Comparison of ENCODE assay signal across 8 cellular contexts in genomic region chr11:86800956-86801264, GRCh38. TPM values are rescaled to one million over a fixed set of nuclear protein-coding genes. Genes with fewer than 3 reads are reported as not detected.
A peak's percentile ranks its signal among the peaks of the same experiment; 100 is the strongest.
DNase-seq lines count a peak whose midpoint lies in the region; ATAC-seq and TF ChIP-seq lines count a peak whose summit lies in the region.

No MANE protein-coding gene starts in this region.

- H3K4me1 Mint-ChIP-seq in progenitor cell of endocrine pancreas (ENCODE audit: low read depth) = peaks cover 35% of the 10 kb centered on the region

- peaks cover 11% of the 10 kb centered on the region for H3K27me3 Mint-ChIP-seq in progenitor cell of endocrine pancreas

- H3K36me3 ChIP-seq in SJSA1 = 0 out of 2 replicates have a peak, but pooled peaks cover 4% of the 10 kb centered on the region
- H3K36me3 ChIP-seq in Karpas-422 (ENCODE audit: insufficient read depth, low read length) = no peaks in the 10 kb centered on the region

- H3K4me2 ChIP-seq in Karpas-422 (ENCODE audit: low read depth, low read length, poor library complexity, severe bottlenecking) = no peak overlapping the region

- no peak for ATAC-seq in HG03095 (IDR thresholded peaks at IDR 0.05; ENCODE audit: unreplicated experiment)

- no peak overlapping the region for H3K9ac ChIP-seq in Karpas-422 (ENCODE audit: low read length)

- H3K9me3 Mint-ChIP-seq in progenitor cell of endocrine pancreas (ENCODE audit: low read depth) = no peaks in the 10 kb centered on the region

- H3K79me2 ChIP-seq in Karpas-422 (ENCODE audit: low read length) = no peaks in the 10 kb centered on the region

- peak overlapping the region; percentile 92; the same call in 1 of the 2 replicates for H3K27ac ChIP-seq in SJSA1
- no peak overlapping the region for H3K27ac ChIP-seq in Karpas-422 (ENCODE audit: low read length)

- H2AFZ ChIP-seq in Karpas-422 (ENCODE audit: low read length) = no peak overlapping the region

- H3K9me2 ChIP-seq in Karpas-422 (replicated peaks; ENCODE audit: insufficient read depth, low read length) = no peaks in the 10 kb centered on the region

- H3K4me1 ChIP-seq in SJSA1 (replicated peaks) (peaks cover 50% of the 10 kb centered on the region), Karpas-422 (ENCODE audit: low read length) (no peaks in the 10 kb centered on the region)

- H3K9me3 ChIP-seq in SJSA1 (replicated peaks) (no peaks in the 10 kb centered on the region), Karpas-422 (ENCODE audit: low read length) (no peaks in the 10 kb centered on the region)

- DNase-seq in ELR (ENCODE audit: low read depth) (peak; percentile 24), SJSA1 (ENCODE audit: low read depth in 1 of 2, low spot score in 2 of 2) (peak in 1 of 2 experiments; percentile 18), fibroblast of the aortic adventitia (ENCODE audit: low read depth) (no peak), progenitor cell of endocrine pancreas (ENCODE audit: low spot score, unreplicated experiment) (no peak), globus pallidus (ENCODE audit: low spot score) (no peak), Karpas-422 (no peak), NCI-H1105 (lab: John Stamatoyannopoulos, UW) (no peak)

- TF ChIP-seq CTCF in fibroblast of the aortic adventitia (IDR thresholded peaks at IDR 0.05; ENCODE audit: insufficient read depth, low read length) (no peak), progenitor cell of endocrine pancreas (IDR thresholded peaks at IDR 0.05; ENCODE audit: unreplicated experiment) (no peak)

- H3K36me3 Mint-ChIP-seq in progenitor cell of endocrine pancreas (ENCODE audit: insufficient read depth) = no peaks in the 10 kb centered on the region

- H3K4me3 ChIP-seq in SJSA1 (peak overlapping the region; percentile 81), fibroblast of the aortic adventitia (ENCODE audit: low read depth, low read length) (peak overlapping the region; percentile 92), Karpas-422 (ENCODE audit: low read length) (no peak overlapping the region)

- peak overlapping the region; percentile 84 for H3K4me3 Mint-ChIP-seq in progenitor cell of endocrine pancreas (ENCODE audit: low read depth)

- no peaks in the 10 kb centered on the region for H3K27me3 ChIP-seq in SJSA1 (replicated peaks)
- no peaks in the 10 kb centered on the region for H3K27me3 ChIP-seq in Karpas-422 (ENCODE audit: low read length)

- H4K20me1 ChIP-seq in Karpas-422 (ENCODE audit: insufficient read depth, low read depth, low read length) = 0 out of 2 replicates have a peak, but pooled peaks cover 3% of the 10 kb centered on the region

- peak overlapping the region; percentile 90 for H3K27ac Mint-ChIP-seq in progenitor cell of endocrine pancreas

RNA-seq across cellular contexts. Expression of gene PRSS23, which starts 0.6 kb away (rescaled TPM):
- total RNA-seq in SJSA1 (2014; rRNA removed; shearing (Covaris generic)) = 54.6 and 71.6 TPM in 2 replicates
- total RNA-seq in fibroblast of the aortic adventitia (ENCODE audit: low replicate concordance) = 132 and 410 TPM in 2 replicates
- 31.6 and 34.5 TPM in 2 replicates for total RNA-seq in progenitor cell of endocrine pancreas
- total RNA-seq in Karpas-422 (2014; rRNA removed; shearing (Covaris generic); ENCODE audit: low replicate concordance) = not detected in 2 replicates

Comparison
In these comparisons a context has a peak if more than half of its experiments do, and no peak if none do; other contexts are left out.
1. RNA of gene PRSS23, which starts 0.6 kb away (total RNA-seq): 132 to 410 TPM in fibroblast of the aortic adventitia, 54.6 to 71.6 TPM in SJSA1 and 31.6 to 34.5 TPM in progenitor cell of endocrine pancreas; not detected in Karpas-422; every median in the first group is over 10 times any median in the second.